ENCODE assay signal across 1 cellular context in the genomic region with DNA sequence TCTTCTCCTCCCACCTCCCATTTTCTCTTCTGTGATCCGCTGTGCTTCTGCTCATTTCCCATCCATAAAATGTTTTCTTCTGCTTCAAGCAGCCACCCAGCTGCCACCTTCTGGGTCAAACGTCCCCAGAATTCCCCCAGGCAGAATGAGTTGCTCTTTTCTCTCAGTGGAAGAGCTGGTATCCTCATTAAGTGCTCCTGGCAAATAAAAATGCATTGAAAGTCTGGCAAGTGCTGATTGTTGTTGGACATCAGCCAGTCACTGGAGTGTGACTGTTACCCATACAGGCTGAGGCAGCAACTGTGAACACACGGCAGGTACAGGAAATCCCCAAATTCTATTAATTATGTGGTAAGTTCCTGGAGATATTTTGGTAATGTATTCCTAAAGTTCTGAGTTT.
TF ChIP-seq lines count a peak whose summit lies in the region.

No MANE protein-coding gene starts in this region.

TF ChIP-seq in HepG2, 621 proteins besides CTCF, POLR2A, EP300 and RAD21 (continued from another document):
- TF ChIP-seq CBX1 (IDR thresholded peaks at IDR 0.05; ENCODE audit: low read depth): no peak
- TF ChIP-seq, protein P1, sequence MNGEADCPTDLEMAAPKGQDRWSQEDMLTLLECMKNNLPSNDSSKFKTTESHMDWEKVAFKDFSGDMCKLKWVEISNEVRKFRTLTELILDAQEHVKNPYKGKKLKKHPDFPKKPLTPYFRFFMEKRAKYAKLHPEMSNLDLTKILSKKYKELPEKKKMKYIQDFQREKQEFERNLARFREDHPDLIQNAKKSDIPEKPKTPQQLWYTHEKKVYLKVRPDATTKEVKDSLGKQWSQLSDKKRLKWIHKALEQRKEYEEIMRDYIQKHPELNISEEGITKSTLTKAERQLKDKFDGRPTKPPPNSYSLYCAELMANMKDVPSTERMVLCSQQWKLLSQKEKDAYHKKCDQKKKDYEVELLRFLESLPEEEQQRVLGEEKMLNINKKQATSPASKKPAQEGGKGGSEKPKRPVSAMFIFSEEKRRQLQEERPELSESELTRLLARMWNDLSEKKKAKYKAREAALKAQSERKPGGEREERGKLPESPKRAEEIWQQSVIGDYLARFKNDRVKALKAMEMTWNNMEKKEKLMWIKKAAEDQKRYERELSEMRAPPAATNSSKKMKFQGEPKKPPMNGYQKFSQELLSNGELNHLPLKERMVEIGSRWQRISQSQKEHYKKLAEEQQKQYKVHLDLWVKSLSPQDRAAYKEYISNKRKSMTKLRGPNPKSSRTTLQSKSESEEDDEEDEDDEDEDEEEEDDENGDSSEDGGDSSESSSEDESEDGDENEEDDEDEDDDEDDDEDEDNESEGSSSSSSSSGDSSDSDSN (CRISPR knock-in tag; IDR thresholded peaks at IDR 0.05): no peak
- no peak for TF ChIP-seq KDM4B (CRISPR knock-in tag; IDR thresholded peaks at IDR 0.05)
- TF ChIP-seq FOXA1 (IDR thresholded peaks at IDR 0.05): no peak
- TF ChIP-seq FOXA1 (CRISPR knock-in tag; IDR thresholded peaks at IDR 0.05): no peak
- TF ChIP-seq ZNF713 (CRISPR knock-in tag; IDR thresholded peaks at IDR 0.05): no peak
- TF ChIP-seq JDP2 (CRISPR knock-in tag; IDR thresholded peaks at IDR 0.05; ENCODE audit: borderline replicate concordance): no peak
- TF ChIP-seq, protein P2, sequence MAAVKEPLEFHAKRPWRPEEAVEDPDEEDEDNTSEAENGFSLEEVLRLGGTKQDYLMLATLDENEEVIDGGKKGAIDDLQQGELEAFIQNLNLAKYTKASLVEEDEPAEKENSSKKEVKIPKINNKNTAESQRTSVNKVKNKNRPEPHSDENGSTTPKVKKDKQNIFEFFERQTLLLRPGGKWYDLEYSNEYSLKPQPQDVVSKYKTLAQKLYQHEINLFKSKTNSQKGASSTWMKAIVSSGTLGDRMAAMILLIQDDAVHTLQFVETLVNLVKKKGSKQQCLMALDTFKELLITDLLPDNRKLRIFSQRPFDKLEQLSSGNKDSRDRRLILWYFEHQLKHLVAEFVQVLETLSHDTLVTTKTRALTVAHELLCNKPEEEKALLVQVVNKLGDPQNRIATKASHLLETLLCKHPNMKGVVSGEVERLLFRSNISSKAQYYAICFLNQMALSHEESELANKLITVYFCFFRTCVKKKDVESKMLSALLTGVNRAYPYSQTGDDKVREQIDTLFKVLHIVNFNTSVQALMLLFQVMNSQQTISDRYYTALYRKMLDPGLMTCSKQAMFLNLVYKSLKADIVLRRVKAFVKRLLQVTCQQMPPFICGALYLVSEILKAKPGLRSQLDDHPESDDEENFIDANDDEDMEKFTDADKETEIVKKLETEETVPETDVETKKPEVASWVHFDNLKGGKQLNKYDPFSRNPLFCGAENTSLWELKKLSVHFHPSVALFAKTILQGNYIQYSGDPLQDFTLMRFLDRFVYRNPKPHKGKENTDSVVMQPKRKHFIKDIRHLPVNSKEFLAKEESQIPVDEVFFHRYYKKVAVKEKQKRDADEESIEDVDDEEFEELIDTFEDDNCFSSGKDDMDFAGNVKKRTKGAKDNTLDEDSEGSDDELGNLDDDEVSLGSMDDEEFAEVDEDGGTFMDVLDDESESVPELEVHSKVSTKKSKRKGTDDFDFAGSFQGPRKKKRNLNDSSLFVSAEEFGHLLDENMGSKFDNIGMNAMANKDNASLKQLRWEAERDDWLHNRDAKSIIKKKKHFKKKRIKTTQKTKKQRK (IDR thresholded peaks at IDR 0.05; ENCODE audit: low read length): no peak
- no peak for TF ChIP-seq JUNB (CRISPR knock-in tag; IDR thresholded peaks at IDR 0.05; ENCODE audit: borderline replicate concordance)
- TF ChIP-seq, protein P3, sequence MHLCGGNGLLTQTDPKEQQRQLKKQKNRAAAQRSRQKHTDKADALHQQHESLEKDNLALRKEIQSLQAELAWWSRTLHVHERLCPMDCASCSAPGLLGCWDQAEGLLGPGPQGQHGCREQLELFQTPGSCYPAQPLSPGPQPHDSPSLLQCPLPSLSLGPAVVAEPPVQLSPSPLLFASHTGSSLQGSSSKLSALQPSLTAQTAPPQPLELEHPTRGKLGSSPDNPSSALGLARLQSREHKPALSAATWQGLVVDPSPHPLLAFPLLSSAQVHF (CRISPR knock-in tag; IDR thresholded peaks at IDR 0.05): no peak
- TF ChIP-seq KLF6 (CRISPR knock-in tag; IDR thresholded peaks at IDR 0.05): no peak
TF ChIP-seq in HepG2: peak in this region for 0.
